Comparison of ENCODE assay signal across 8 cellular contexts in genomic region chr6:7140631-7141366, GRCh38. TPM values are rescaled to one million over a fixed set of nuclear protein-coding genes. Genes with fewer than 3 reads are reported as not detected.
DNase-seq lines count a peak whose midpoint lies in the region; ATAC-seq and TF ChIP-seq lines count a peak whose summit lies in the region.

No MANE protein-coding gene starts in this region.

- ATAC-seq in left cardiac atrium (peak; percentile 97 to 98), upper lobe of left lung (ENCODE audit: low FRiP score in 2 of 2) (peak; percentile 95 to 98)

- TF ChIP-seq POLR2A in upper lobe of left lung (IDR thresholded peaks at IDR 0.05), result peak; percentile 36 to 91 (median 76)

- intact Hi-C loops in left cardiac atrium (cut with DNase I) (no loop called here), posterior vena cava (cut with DNase I) (no loop called here)

- H3K27me3 ChIP-seq in MG63, result no peaks in the 10 kb centered on the region
- no peaks in the 10 kb centered on the region for H3K27me3 ChIP-seq in upper lobe of left lung

- H3K9me3 ChIP-seq in MG63 (no peaks in the 10 kb centered on the region), upper lobe of left lung (no peaks in the 10 kb centered on the region)

- no peak for TF ChIP-seq EP300 in upper lobe of left lung (IDR thresholded peaks at IDR 0.05)

- peak in 1 of 6 experiments; percentile 5 for TF ChIP-seq CTCF in upper lobe of left lung (IDR thresholded peaks at IDR 0.05)

- H3K27ac ChIP-seq in upper lobe of left lung, result peak overlapping the region; percentile 92 to 98 (median 94)

- H3K36me3 ChIP-seq in MG63 (0 out of 2 replicates have a peak, but pooled peaks cover 3% of the 10 kb centered on the region), upper lobe of left lung (no peaks in the 10 kb centered on the region)

- H3K4me1 ChIP-seq in upper lobe of left lung, result peaks cover 48 to 84% (median 66%) of the 10 kb centered on the region in 4 donors

- WGBS in upper lobe of left lung, 2 donors, result 6 to 11% methylated on average over 31 of the region's 66 CpGs

- DNase-seq in GDM1 (lab: John Stamatoyannopoulos, UW) (peak; percentile 67), H4 (ENCODE audit: low spot score) (peak; percentile 38), MG63 (peak; percentile 100), T-helper 1 cell (peak; percentile 61 to 76 (median 65)), amniotic epithelial cell (ENCODE audit: low read depth) (peak; percentile 61), left cardiac atrium (peak; percentile 91), posterior vena cava (ENCODE audit: low spot score) (peak; percentile 96), upper lobe of left lung (peak; percentile 92 to 98)

- H3K4me3 ChIP-seq in MG63 (peak overlapping the region; percentile 63), upper lobe of left lung (peak overlapping the region; percentile 12 to 66 (median 50))

RNA-seq across cellular contexts. Expression of gene RREB1, which starts 33.0 kb away (rescaled TPM):
- total RNA-seq in H4 (2014; rRNA removed; shearing (Covaris generic)), result 5.3 and 13.0 TPM in 2 replicates
- total RNA-seq in MG63 (2014; rRNA removed; shearing (Covaris generic); ENCODE audit: low replicate concordance), result 16.5 and 17.2 TPM in 2 replicates
- total RNA-seq in left cardiac atrium (10 to 100 TPM; 34.2 to 37.6 TPM), posterior vena cava (10 to 100 TPM; 28.8 to 31.8 TPM), upper lobe of left lung (100 to 1,000 TPM in 2 of 6 donors, 10 to 100 TPM in 4; 44.2 to 112 (median 60.5) TPM)

Comparison
In these comparisons a context has a peak if more than half of its experiments do, and no peak if none do; other contexts are left out.
1. Peak in every context shown above with its lines: DNase-seq, ATAC-seq, H3K4me3 ChIP-seq and H3K27ac ChIP-seq.
2. DNase-seq: peak in every context shown above with its lines; median percentile 100 in MG63; 96 in posterior vena cava; 95 in upper lobe of left lung; 91 in left cardiac atrium; 67 in GDM1; 65 in T-helper 1 cell; 61 in amniotic epithelial cell; 38 in H4.